ENCODE assay signal across 19 cellular contexts in the genomic region with DNA sequence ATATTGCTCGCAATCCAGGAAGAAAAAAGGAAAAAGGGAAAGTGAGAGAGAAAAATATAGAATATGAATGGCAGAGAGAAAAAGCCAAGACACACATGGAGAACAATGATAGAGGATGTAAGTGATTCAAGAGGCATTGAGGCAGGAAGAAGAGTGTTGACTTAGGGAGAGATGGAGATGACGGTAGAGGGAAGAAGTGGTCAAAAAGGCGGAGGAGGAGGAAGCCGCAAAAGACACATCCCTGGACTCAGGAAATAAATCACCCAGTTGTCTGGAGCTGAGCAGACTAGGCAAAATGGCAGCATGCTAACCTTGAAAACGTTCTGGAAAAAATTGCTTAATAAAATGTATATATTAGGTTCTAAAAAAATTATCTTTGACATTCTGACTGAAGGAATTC. TPM values are rescaled to one million over a fixed set of nuclear protein-coding genes. Genes with fewer than 3 reads are reported as not detected.
"Had no signal": no experiment of that assay in that cellular context is flagged by ENCODE, and none has a peak within 500 bp of the region (broad histone marks: within the 10 kb centered on the region; RNA-seq: fewer than 3 reads in every experiment).

No MANE protein-coding gene starts in this region.

- H3K9me3 ChIP-seq: ascending aorta, colonic mucosa, gastrocnemius medialis, left lung, neutrophil, pancreas, right lobe of liver, stomach, upper lobe of left lung had no signal

- ATAC-seq: activated T-cell treated with anti-CD3 and anti-CD28 coated beads, Interleukin-2, amount 50 U/mL, for 4 hours; gastrocnemius medialis; left lung; natural killer cell treated with Interleukin-12 subunit alpha and Interleukin-12 subunit beta and Interleukin-15 and Interleukin-18, amount 100 ng/mL, for 72 hours; pancreas; right lobe of liver had no signal

- DNase-seq: activated CD4-positive, alpha-beta T cell treated with anti-CD3 and anti-CD28 coated beads, Interleukin-2, amount 50 U/mL, for 1 hour; activated CD4-positive, CD25-positive, alpha-beta regulatory T cell treated with anti-CD3 and anti-CD28 coated beads, Interleukin-2, amount 50 U/mL, for 72 hours; activated CD8-positive, alpha-beta memory T cell treated with anti-CD3 and anti-CD28 coated beads, Interleukin-2, amount 50 U/mL, for 4 hours; activated naive CD4-positive, alpha-beta T cell treated with anti-CD3 and anti-CD28 coated beads for 36 hours; activated T-cell treated with anti-CD3 and anti-CD28 coated beads, Interleukin-2, amount 50 U/mL, for 4 hours; colonic mucosa; gastrocnemius medialis; head of caudate nucleus; kidney; left lung; pancreas; right lobe of liver; stimulated activated CD4-positive, alpha-beta T cell treated with anti-CD3 and anti-CD28 coated beads, Interleukin-4, amount 100 ng/mL, for 1 hour; stomach; upper lobe of left lung had no signal

- H3K4me1 ChIP-seq: ascending aorta, colonic mucosa, gastrocnemius medialis, left lung, pancreas, right lobe of liver, upper lobe of left lung had no signal

- H3K4me3 ChIP-seq: ascending aorta, colonic mucosa, gastrocnemius medialis, left lung, pancreas, right lobe of liver, smooth muscle cell, stomach, upper lobe of left lung had no signal

- FAIRE-seq: kidney, pancreas had no signal

- H3K27me3 ChIP-seq: ascending aorta, colonic mucosa, gastrocnemius medialis, left lung, pancreas, right lobe of liver, stomach, upper lobe of left lung had no signal

- H3K4me2 ChIP-seq: smooth muscle cell had no signal

- H3K27ac ChIP-seq: ascending aorta, colonic mucosa, gastrocnemius medialis, left lung, neutrophil, pancreas, right lobe of liver, stomach, upper lobe of left lung had no signal

- H3K36me3 ChIP-seq: ascending aorta, colonic mucosa, gastrocnemius medialis, left lung, neutrophil, pancreas, right lobe of liver, stomach, upper lobe of left lung had no signal

RNA-seq across cellular contexts. Expression of a gene that starts 17.7 kb away (rescaled TPM):
- total RNA-seq: activated naive CD4-positive, alpha-beta T cell treated with anti-CD3 and anti-CD28 coated beads for 36 hours; activated T-cell treated with anti-CD3 and anti-CD28 coated beads, Interleukin-2, amount 50 U/mL, for 4 hours; ascending aorta; natural killer cell treated with Interleukin-12 subunit alpha and Interleukin-12 subunit beta and Interleukin-15 and Interleukin-18, amount 100 ng/mL, for 72 hours had no signal
